7 cellular contexts compared by ENCODE assay signal in the genomic region with DNA sequence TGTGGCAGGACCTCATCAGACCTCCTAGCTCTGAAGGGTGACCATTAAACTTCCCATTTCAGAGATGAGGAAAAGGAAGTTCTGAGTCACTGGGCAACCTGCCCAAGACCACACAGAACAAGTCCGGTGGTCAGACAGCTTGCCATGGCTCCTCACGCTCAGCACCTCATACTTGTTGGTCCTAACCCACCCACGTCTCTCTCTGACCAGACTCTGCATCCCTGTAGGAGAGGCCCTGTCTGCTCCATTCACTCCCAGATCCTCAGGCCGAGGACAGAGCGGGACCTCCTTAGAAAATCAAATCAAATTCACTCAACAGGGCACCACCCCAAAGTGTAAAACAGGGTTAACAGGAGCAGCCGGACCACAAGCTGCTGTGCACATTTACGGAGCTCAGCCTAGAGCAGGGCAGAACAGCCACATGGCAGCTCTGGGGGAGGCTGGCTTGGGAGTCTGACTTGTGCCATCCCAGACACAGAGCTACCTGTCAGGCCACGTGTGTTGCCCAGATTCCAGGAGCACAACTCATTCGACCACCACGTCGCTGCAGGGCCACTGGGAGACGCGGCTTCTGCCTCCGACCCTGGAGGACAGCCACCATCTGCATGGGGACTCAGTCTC. TPM values are rescaled to one million over a fixed set of nuclear protein-coding genes. Genes with fewer than 3 reads are reported as not detected.
DNase-seq lines count a peak whose midpoint lies in the region; TF ChIP-seq lines count a peak whose summit lies in the region.

No MANE protein-coding gene starts in this region.

- POLR2A ChIA-PET in GM10248 (lab: Yijun Ruan, JAX): no interaction called here

- DNase-seq in HAP-1 (ENCODE audit: low spot score in 2 of 2) (peak in 1 of 2 experiments; percentile 39), SKM-1 (lab: John Stamatoyannopoulos, UW; ENCODE audit: unreplicated experiment) (peak; percentile 60), epithelial cell of proximal tubule (ENCODE audit: low read depth) (no peak), DMS79 (lab: John Stamatoyannopoulos, UW) (no peak), GM10248 (ENCODE audit: extremely low spot score) (no peak)
- DNase-seq in activated CD8-positive, alpha-beta memory T cell treated with anti-CD3 and anti-CD28 coated beads for 24 hours: no peak

- H3K36me3 ChIP-seq in HAP-1 (replicated peaks): peaks cover 31% of the 10 kb centered on the region
- peaks cover 0 to 4% of the 10 kb centered on the region in 2 donors for H3K36me3 ChIP-seq in muscle layer of duodenum (ENCODE audit: control insufficient read depth in 1 of 2, insufficient read depth in 2 of 2, low read length in 2 of 2)

- H3K27me3 ChIP-seq in HAP-1 (ENCODE audit: low read depth): no peaks in the 10 kb centered on the region
- H3K27me3 ChIP-seq in muscle layer of duodenum (ENCODE audit: low read depth, low read length): no peaks in the 10 kb centered on the region

- H3K4me3 ChIP-seq in HAP-1 (peak overlapping the region; percentile 49), epithelial cell of proximal tubule (ENCODE audit: low read depth, low read length) (peak overlapping the region; percentile 64), muscle layer of duodenum (ENCODE audit: low read depth in 1 of 2, low read length in 2 of 2) (peak overlapping the region; percentile 60 to 69)

- H3K4me1 ChIP-seq in HAP-1 (peaks cover 12% of the 10 kb centered on the region), muscle layer of duodenum (ENCODE audit: control insufficient read depth in 1 of 2, insufficient read depth in 2 of 2, low read length in 2 of 2) (peaks cover 7 to 43% of the 10 kb centered on the region in 2 donors)

- H3K27ac ChIP-seq in muscle layer of duodenum (ENCODE audit: low read length): peak overlapping the region; percentile 45

- in situ Hi-C loops in HAP-1 (cut with MboI; ENCODE audit: low sequenced_read_pairs): no loop called here

- CTCF ChIA-PET in GM10248 (lab: Yijun Ruan, JAX): interaction anchor here (0.8 to 1.3 kb wide), 3 partner anchors 48 to 164 kb away, joined by 3 to 5 read pairs (median 3); no protein-coding TSS in a partner anchor

- no peak for TF ChIP-seq CTCF in epithelial cell of proximal tubule (conservative IDR thresholded peaks at IDR 0.05; ENCODE audit: low read depth, low read length)
- no peak for TF ChIP-seq CTCF in GM10248 (IDR thresholded peaks at IDR 0.05; ENCODE audit: control extremely low read depth, extremely low read depth, low read depth, missing control alignments)

- H3K9me3 ChIP-seq in HAP-1: peaks cover 14% of the 10 kb centered on the region
- no peaks in the 10 kb centered on the region for H3K9me3 ChIP-seq in muscle layer of duodenum (ENCODE audit: control insufficient read depth in 1 of 2, low read length in 2 of 2)

RNA-seq across cellular contexts. Expression of gene MIER2, which starts 1.7 kb away (rescaled TPM):
- 12.0 and 21.3 TPM in 2 replicates for total RNA-seq in epithelial cell of proximal tubule

RNA-seq across cellular contexts. Expression of gene PLPP2, which starts 51.7 kb away (rescaled TPM):
- 45.2 and 51.7 TPM in 2 replicates for total RNA-seq in epithelial cell of proximal tubule
